Comparison of ENCODE assay signal across 17 cellular contexts in genomic region chr12:85814116-85814515, GRCh38. TPM values are rescaled to one million over a fixed set of nuclear protein-coding genes. Genes with fewer than 3 reads are reported as not detected.
"Had no signal": no experiment of that assay in that cellular context is flagged by ENCODE, and none has a peak within 500 bp of the region (broad histone marks: within the 10 kb centered on the region; RNA-seq: fewer than 3 reads in every experiment).

No MANE protein-coding gene starts in this region.

- H3K27me3 ChIP-seq: adrenal gland, colonic mucosa, foreskin keratinocyte, neutrophil had no signal

- DNase-seq: activated CD4-positive, alpha-beta memory T cell treated with anti-CD3 and anti-CD28 coated beads for 36 hours; activated CD4-positive, alpha-beta T cell treated with anti-CD3 and anti-CD28 coated beads for 36 hours; activated CD8-positive, alpha-beta memory T cell treated with anti-CD3 and anti-CD28 coated beads, Interleukin-2, amount 10 ng/mL, durations not matched to agents 7 days and 5 days; activated T-cell treated with anti-CD3 and anti-CD28 coated beads, Interleukin-2, amount 50 U/mL, for 1 hour; adrenal gland; caudate nucleus; colonic mucosa; foreskin keratinocyte; glutamatergic neuron; hypothalamus; mesendoderm; natural killer cell; WERI-Rb-1 had no signal

- H3K36me3 ChIP-seq: adrenal gland, colonic mucosa, neutrophil, thoracic aorta, WERI-Rb-1 had no signal

- H3K4me3 ChIP-seq: adrenal gland, colonic mucosa, thoracic aorta had no signal

- H3K9me3 ChIP-seq: adrenal gland, colonic mucosa, neutrophil, thoracic aorta had no signal

- H3K4me1 ChIP-seq: adrenal gland, colonic mucosa had no signal

RNA-seq across cellular contexts. Expression of gene RASSF9, which starts 22.1 kb away (rescaled TPM):
- total RNA-seq: activated CD4-positive, alpha-beta memory T cell treated with anti-CD3 and anti-CD28 coated beads for 36 hours; activated CD4-positive, alpha-beta T cell treated with anti-CD3 and anti-CD28 coated beads for 36 hours; activated CD8-positive, alpha-beta memory T cell treated with anti-CD3 and anti-CD28 coated beads, Interleukin-2, amount 10 ng/mL, durations not matched to agents 7 days and 5 days; natural killer cell had no signal

RNA-seq across cellular contexts. Expression of gene NTS, which starts 60.0 kb away (rescaled TPM):
- total RNA-seq: activated CD4-positive, alpha-beta memory T cell treated with anti-CD3 and anti-CD28 coated beads for 36 hours; activated CD4-positive, alpha-beta T cell treated with anti-CD3 and anti-CD28 coated beads for 36 hours; activated CD8-positive, alpha-beta memory T cell treated with anti-CD3 and anti-CD28 coated beads, Interleukin-2, amount 10 ng/mL, durations not matched to agents 7 days and 5 days; foreskin keratinocyte; kidney epithelial cell; natural killer cell; renal cortical epithelial cell; thoracic aorta had no signal
